ENCODE assay signal across 8 cellular contexts in genomic region chr12:51868821-51869489, GRCh38. TPM values are rescaled to one million over a fixed set of nuclear protein-coding genes. Genes with fewer than 3 reads are reported as not detected.
DNase-seq lines count a peak whose midpoint lies in the region; ATAC-seq and TF ChIP-seq lines count a peak whose summit lies in the region.
"Had no signal": no experiment of that assay in that cellular context is flagged by ENCODE, and none has a peak within 500 bp of the region (broad histone marks: within the 10 kb centered on the region; RNA-seq: fewer than 3 reads in every experiment).

No MANE protein-coding gene starts in this region.

- H3K79me1 ChIP-seq in H9 (ENCODE audit: insufficient read depth, low read depth, low read length, poor library complexity, severe bottlenecking) = no peaks in the 10 kb centered on the region

- no peak overlapping the region for H2BK20ac ChIP-seq in H9 (ENCODE audit: low read depth, low read length, poor library complexity, severe bottlenecking)

- peaks cover 66% of the 10 kb centered on the region for H3K27me3 Mint-ChIP-seq in H9 (ENCODE audit: low read depth)
- H3K27me3 Mint-ChIP-seq in activated naive CD8-positive, alpha-beta T cell treated with anti-CD3 and anti-CD28 coated beads for 36 hours = peaks cover 61% of the 10 kb centered on the region
- H3K27me3 Mint-ChIP-seq in activated CD4-positive, alpha-beta T cell treated with anti-CD3 and anti-CD28 coated beads for 36 hours = peaks cover 42% of the 10 kb centered on the region

- no peak overlapping the region for H4K5ac ChIP-seq in H9 (ENCODE audit: insufficient read length, low read depth, low read length)

- POLR2A ChIA-PET in activated CD4-positive, alpha-beta T cell treated with anti-CD3 and anti-CD28 coated beads for 36 hours (lab: Charles Lee) = no interaction called here

- H4K8ac ChIP-seq in H9 (replicated peaks; ENCODE audit: insufficient read length, low read depth, low read length) = no peak overlapping the region

- no peak overlapping the region for H3T11ph ChIP-seq in H9 (ENCODE audit: low read length)

- no CpG with 5 or more reads among the region's 67 CpGs for WGBS in H9 (ENCODE audit: extremely low coverage, insufficient read length, low lambda C conversion rate)
- 5 to 10% (median 9%) methylated on average over 30 to 67 of the region's 67 CpGs for WGBS in spleen, 5 donors

- H4K91ac ChIP-seq in H9 (ENCODE audit: insufficient read length, low read depth, low read length) = no peak overlapping the region

- no peak overlapping the region for H2BK120ac ChIP-seq in H9 (ENCODE audit: low read depth, low read length, poor library complexity, severe bottlenecking)

- H3K4me1 ChIP-seq in H9 (ENCODE audit: insufficient read depth, low read length) (peaks cover 7% of the 10 kb centered on the region; the same call in 1 of the 2 replicates), iPS-20b (ENCODE audit: insufficient read depth, low read length) (peaks cover 34% of the 10 kb centered on the region), spleen (peaks cover 25 to 47% (median 36%) of the 10 kb centered on the region in 6 donors)

- intact Hi-C loops in spleen (cut with DNase I; ENCODE audit: low total_unique reads) = no loop called here
- intact Hi-C loops in activated CD4-positive, alpha-beta T cell treated with anti-CD3 and anti-CD28 coated beads for 36 hours (cut with DNase I, micrococcal nuclease) = no loop called here

- H3K4me3 ChIP-seq in iPS-20b (ENCODE audit: low read length) (peak overlapping the region; percentile 72), spleen (peak overlapping the region; percentile 24 to 64 (median 32))

- no peaks in the 10 kb centered on the region for H3K79me2 ChIP-seq in H9 (ENCODE audit: insufficient read depth, low read length)

- no peaks in the 10 kb centered on the region; a peak in 1 of 7 replicates for H3K36me3 Mint-ChIP-seq in H9 (ENCODE audit: insufficient read depth in 1 of 3, low read depth in 3 of 3)
- H3K36me3 Mint-ChIP-seq in activated naive CD8-positive, alpha-beta T cell treated with anti-CD3 and anti-CD28 coated beads for 36 hours = no peaks in the 10 kb centered on the region
- H3K36me3 Mint-ChIP-seq in activated CD4-positive, alpha-beta T cell treated with anti-CD3 and anti-CD28 coated beads for 36 hours (ENCODE audit: low read depth) = no peaks in the 10 kb centered on the region

- H2BK12ac ChIP-seq in H9 (ENCODE audit: insufficient read length, low read depth, low read length) = no peak overlapping the region

- ATAC-seq in GM21723 (IDR thresholded peaks at IDR 0.05; ENCODE audit: unreplicated experiment) = no peak
- ATAC-seq in activated CD4-positive, alpha-beta T cell treated with anti-CD3 and anti-CD28 coated beads for 36 hours = no peak
- ATAC-seq: Panc1 had no signal

- no peak overlapping the region for H3K23ac ChIP-seq in H9 (ENCODE audit: insufficient read length, low read depth, low read length)

- H3K36me3 ChIP-seq in iPS-20b (ENCODE audit: insufficient read depth, low read depth, low read length) = no peaks in the 10 kb centered on the region
- no peaks in the 10 kb centered on the region for H3K36me3 ChIP-seq in spleen

- no peak for TF ChIP-seq POLR2A in spleen (IDR thresholded peaks at IDR 0.05)

- no peak overlapping the region for H3K9ac ChIP-seq in H9 (ENCODE audit: extremely low read depth, insufficient read length, low read length)
- H3K9ac ChIP-seq in iPS-20b (ENCODE audit: low read depth, low read length) = peak overlapping the region; percentile 58; the same call in 1 of the 2 replicates

- H3K27ac Mint-ChIP-seq in H9 = no peak overlapping the region
- H3K27ac Mint-ChIP-seq in activated naive CD8-positive, alpha-beta T cell treated with anti-CD3 and anti-CD28 coated beads for 36 hours = no peak overlapping the region
- no peak overlapping the region for H3K27ac Mint-ChIP-seq in activated CD4-positive, alpha-beta T cell treated with anti-CD3 and anti-CD28 coated beads for 36 hours

- H2BK15ac ChIP-seq in H9 (ENCODE audit: low read depth, low read length) = no peak overlapping the region

- peaks cover 13% of the 10 kb centered on the region; the same call in 1 of the 2 replicates for H3K27me3 ChIP-seq in H9 (ENCODE audit: insufficient read depth, low read length)
- H3K27me3 ChIP-seq in iPS-20b (ENCODE audit: insufficient read depth, low read length) = peaks cover 58% of the 10 kb centered on the region
- peaks cover 0 to 62% (median 25%) of the 10 kb centered on the region in 7 donors for H3K27me3 ChIP-seq in spleen (replicated peaks in 1 of 7)

- peaks cover 0 to 2% of the 10 kb centered on the region in 2 experiments; a peak in 1 of 5 replicates for H3K9me3 Mint-ChIP-seq in H9
- no peaks in the 10 kb centered on the region for H3K9me3 Mint-ChIP-seq in activated naive CD8-positive, alpha-beta T cell treated with anti-CD3 and anti-CD28 coated beads for 36 hours
- no peaks in the 10 kb centered on the region for H3K9me3 Mint-ChIP-seq in activated CD4-positive, alpha-beta T cell treated with anti-CD3 and anti-CD28 coated beads for 36 hours (ENCODE audit: low read depth)

- no peak overlapping the region for H3K4ac ChIP-seq in H9 (ENCODE audit: low read depth, low read length)

- no peak overlapping the region for H3K56ac ChIP-seq in H9 (ENCODE audit: insufficient read length, low read depth, low read length)

- H2BK5ac ChIP-seq in H9 (ENCODE audit: insufficient read length, low read length) = no peak overlapping the region

- no peak overlapping the region for H2AK5ac ChIP-seq in H9 (ENCODE audit: insufficient read length, low read length)

- H3K23me2 ChIP-seq in H9 (ENCODE audit: insufficient read length, low read depth, low read length, poor library complexity, severe bottlenecking) = peaks cover 20% of the 10 kb centered on the region

- no peak overlapping the region for H2AFZ ChIP-seq in H9 (ENCODE audit: low read length)

- H4K20me1 ChIP-seq in H9 (ENCODE audit: control insufficient read depth, insufficient read depth, insufficient read length) = no peaks in the 10 kb centered on the region

- H3K4me1 Mint-ChIP-seq in H9 = peaks cover 69 to 86% of the 10 kb centered on the region in 2 experiments
- H3K4me1 Mint-ChIP-seq in activated naive CD8-positive, alpha-beta T cell treated with anti-CD3 and anti-CD28 coated beads for 36 hours = peaks cover 11% of the 10 kb centered on the region
- peaks cover 14% of the 10 kb centered on the region for H3K4me1 Mint-ChIP-seq in activated CD4-positive, alpha-beta T cell treated with anti-CD3 and anti-CD28 coated beads for 36 hours

- peak overlapping the region; percentile 93 for H3K14ac ChIP-seq in H9 (ENCODE audit: insufficient read depth, low read length)

- H3K9me3 ChIP-seq in H9 (ENCODE audit: control insufficient read depth, low read depth, low read length) (no peaks in the 10 kb centered on the region), iPS-20b (ENCODE audit: insufficient read depth, low read depth, low read length) (no peaks in the 10 kb centered on the region), spleen (no peaks in the 10 kb centered on the region)

- H3K18ac ChIP-seq in H9 (ENCODE audit: insufficient read length, low read depth, low read length) = no peak overlapping the region

- DNase-seq in H9 = no peak
- DNase-seq in activated naive CD8-positive, alpha-beta T cell treated with anti-CD3 and anti-CD28 coated beads for 36 hours = no peak
- DNase-seq in spleen = no peak
- no peak for DNase-seq in activated CD4-positive, alpha-beta T cell treated with anti-CD3 and anti-CD28 coated beads for 36 hours
- no peak for DNase-seq in GM19240 (ENCODE audit: insufficient read length, low spot score)

- H3K27ac ChIP-seq in H9 (ENCODE audit: insufficient read length, low read depth, low read length) (no peak overlapping the region), iPS-20b (ENCODE audit: low read length) (no peak overlapping the region), spleen (peak overlapping the region in 2 of 8 donors; percentile 23 to 46)

- CTCF ChIA-PET in activated CD4-positive, alpha-beta T cell treated with anti-CD3 and anti-CD28 coated beads for 36 hours (lab: Charles Lee) = interaction anchor here (1.9 kb wide), 1 partner anchor 48 kb away, joined by 5 read pairs; no protein-coding TSS in a partner anchor

- H3K4me3 Mint-ChIP-seq in H9 = peak overlapping the region; percentile 64 to 81
- peak overlapping the region; percentile 35 for H3K4me3 Mint-ChIP-seq in activated naive CD8-positive, alpha-beta T cell treated with anti-CD3 and anti-CD28 coated beads for 36 hours
- H3K4me3 Mint-ChIP-seq in activated CD4-positive, alpha-beta T cell treated with anti-CD3 and anti-CD28 coated beads for 36 hours = no peak overlapping the region

- peak overlapping the region; percentile 57 for H3K4me2 ChIP-seq in H9 (ENCODE audit: insufficient read depth, insufficient read length, low read length)

- TF ChIP-seq CTCF in H9 (conservative IDR thresholded peaks at IDR 0.05) (0 out of 3 replicates have a peak, but pooled peaks have one; percentile 10), spleen (IDR thresholded peaks at IDR 0.05 in 8 of 11, conservative IDR thresholded peaks at IDR 0.05 in 3 of 11) (no peak)

RNA-seq across cellular contexts. Expression of gene ANKRD33, which starts 18.9 kb away (rescaled TPM):
- 0.61 and 0.81 TPM in 2 replicates for total RNA-seq in H9 (2021)
- total RNA-seq in activated naive CD8-positive, alpha-beta T cell treated with anti-CD3 and anti-CD28 coated beads for 36 hours = not detected
- not detected for total RNA-seq in spleen
- not detected for polyA plus RNA-seq in spleen
- not detected for total RNA-seq in activated CD4-positive, alpha-beta T cell treated with anti-CD3 and anti-CD28 coated beads for 36 hours

RNA-seq across cellular contexts. Expression of gene FIGNL2, which starts 20.4 kb away (rescaled TPM):
- 19.5 and 19.7 TPM in 2 replicates for total RNA-seq in H9 (2021)
- total RNA-seq in activated naive CD8-positive, alpha-beta T cell treated with anti-CD3 and anti-CD28 coated beads for 36 hours = under 1 TPM; 0.29 to 0.40 TPM
- total RNA-seq in spleen = 1 to 10 TPM in 6 of 7 donors, under 1 TPM in 1; 0.83 to 3.0 (median 1.6) TPM
- polyA plus RNA-seq in spleen = under 1 TPM; 0.20 to 0.51 (median 0.20) TPM
- under 1 TPM; 0.19 to 0.27 TPM for total RNA-seq in activated CD4-positive, alpha-beta T cell treated with anti-CD3 and anti-CD28 coated beads for 36 hours

RNA-seq across cellular contexts. Expression of gene ACVRL1, which starts 38.3 kb away (rescaled TPM):
- not detected in 2 replicates for total RNA-seq in H9 (2021)
- total RNA-seq in activated naive CD8-positive, alpha-beta T cell treated with anti-CD3 and anti-CD28 coated beads for 36 hours = not detected
- total RNA-seq in spleen = 100 to 1,000 TPM in 2 of 7 donors, 10 to 100 TPM in 5; 58.6 to 109 (median 92.3) TPM
- 10 to 100 TPM; 12.5 to 21.0 (median 13.5) TPM for polyA plus RNA-seq in spleen
- not detected for total RNA-seq in activated CD4-positive, alpha-beta T cell treated with anti-CD3 and anti-CD28 coated beads for 36 hours

Comparison
In these comparisons a context has a peak if more than half of its experiments do, and no peak if none do; other contexts are left out.
1. RNA of gene ACVRL1, which starts 38.3 kb away (total RNA-seq): 58.6 to 109 TPM in spleen; not detected in H9, not detected in activated naive CD8-positive, alpha-beta T cell treated with anti-CD3 and anti-CD28 coated beads for 36 hours and not detected in activated CD4-positive, alpha-beta T cell treated with anti-CD3 and anti-CD28 coated beads for 36 hours; every median in the first group is over 10 times any median in the second.